10 cellular contexts compared by ENCODE assay signal in genomic region chr19:16200038-16200775, GRCh38. TPM values are rescaled to one million over a fixed set of nuclear protein-coding genes. Genes with fewer than 3 reads are reported as not detected.
DNase-seq lines count a peak whose midpoint lies in the region; FAIRE-seq and TF ChIP-seq lines count a peak whose summit lies in the region.
"Had no signal": no experiment of that assay in that cellular context is flagged by ENCODE, and none has a peak within 500 bp of the region (broad histone marks: within the 10 kb centered on the region; RNA-seq: fewer than 3 reads in every experiment).

No MANE protein-coding gene starts in this region.

- FAIRE-seq in kidney (lab: Jason Lieb, UNC) = no peak
- FAIRE-seq: A204.1, pancreas had no signal

- no peaks in the 10 kb centered on the region for H3K27me3 Mint-ChIP-seq in T-helper 2 cell treated with Interferon-gamma antibody and Interleukin-4, amounts not matched to agents 5 μg/mL and 100 μg/mL, for 36 hours (ENCODE audit: low read depth)

- H3K4me1 ChIP-seq in fibroblast of lung (ENCODE audit: control insufficient read depth, extremely low read depth, insufficient read depth, low read length) (peaks cover 28% of the 10 kb centered on the region), sigmoid colon (peaks cover 0 to 34% (median 27%) of the 10 kb centered on the region in 4 donors), kidney (ENCODE audit: control insufficient read depth in 1 of 2, insufficient read depth in 1 of 2, low read depth in 1 of 2, low read length in 2 of 2) (peaks cover 17 to 27% of the 10 kb centered on the region in 2 donors)

- WGBS in sigmoid colon, 2 donors = 85 to 89% methylated on average over 15 of the region's 15 CpGs

- peak overlapping the region; percentile 45 for H3K4me2 ChIP-seq in fibroblast of lung (ENCODE audit: extremely low read depth, insufficient read depth, low read length)

- no peak overlapping the region for H3K9ac ChIP-seq in fibroblast of lung (ENCODE audit: insufficient read depth, low read length)
- H3K9ac ChIP-seq in kidney (ENCODE audit: low read length in 2 of 2) = no peak overlapping the region

- H3K36me3 ChIP-seq in fibroblast of lung (ENCODE audit: control insufficient read depth, insufficient read depth, low read length) (peaks cover 27% of the 10 kb centered on the region), sigmoid colon (peaks cover 7 to 34% (median 27%) of the 10 kb centered on the region in 4 donors), kidney (ENCODE audit: control insufficient read depth in 1 of 2, insufficient read depth in 2 of 2, low read length in 2 of 2) (peaks cover 7 to 24% of the 10 kb centered on the region in 2 donors)
- H3K36me3 ChIP-seq: pancreas had no signal

- H3K4me3 ChIP-seq in fibroblast of lung (replicated peaks in 1 of 4; ENCODE audit: control extremely low read depth in 1 of 4, insufficient read depth in 1 of 4, low read depth in 3 of 4, low read length in 4 of 4) (peak overlapping the region in 1 of 4 experiments; percentile 14), sigmoid colon (no peak overlapping the region), kidney (ENCODE audit: low read length in 2 of 2) (no peak overlapping the region)
- H3K4me3 ChIP-seq: pancreas had no signal

- H3K4me1 Mint-ChIP-seq in T-helper 2 cell treated with Interferon-gamma antibody and Interleukin-4, amounts not matched to agents 5 μg/mL and 100 μg/mL, for 36 hours (ENCODE audit: low read depth) = peaks cover 32% of the 10 kb centered on the region

- TF ChIP-seq CTCF in RWPE1 (conservative IDR thresholded peaks at IDR 0.05; ENCODE audit: low read depth) = no peak
- TF ChIP-seq CTCF in fibroblast of lung (conservative IDR thresholded peaks at IDR 0.05 in 1 of 2, IDR thresholded peaks at IDR 0.05 in 1 of 2; ENCODE audit: low read depth in 1 of 2, low read length in 2 of 2) = peak; percentile 2 to 10
- TF ChIP-seq CTCF in sigmoid colon (IDR thresholded peaks at IDR 0.05) = no peak
- no peak for TF ChIP-seq CTCF in kidney (IDR thresholded peaks at IDR 0.05; ENCODE audit: borderline replicate concordance, extremely low read depth, insufficient read depth)

- no peaks in the 10 kb centered on the region for H3K9me3 Mint-ChIP-seq in T-helper 2 cell treated with Interferon-gamma antibody and Interleukin-4, amounts not matched to agents 5 μg/mL and 100 μg/mL, for 36 hours

- no peak for TF ChIP-seq POLR2A in sigmoid colon (IDR thresholded peaks at IDR 0.05)

- H3K27ac Mint-ChIP-seq in T-helper 2 cell treated with Interferon-gamma antibody and Interleukin-4, amounts not matched to agents 5 μg/mL and 100 μg/mL, for 36 hours = peak overlapping the region; percentile 34

- H4K20me1 ChIP-seq in fibroblast of lung (ENCODE audit: control insufficient read depth, extremely low read depth, insufficient read depth, low read length) = no peaks in the 10 kb centered on the region

- peaks cover 29% of the 10 kb centered on the region for H3K36me3 Mint-ChIP-seq in T-helper 2 cell treated with Interferon-gamma antibody and Interleukin-4, amounts not matched to agents 5 μg/mL and 100 μg/mL, for 36 hours (ENCODE audit: low read depth)

- no peaks in the 10 kb centered on the region for H3K27me3 ChIP-seq in fibroblast of lung (ENCODE audit: control insufficient read depth, insufficient read depth, low read length)
- no peaks in the 10 kb centered on the region for H3K27me3 ChIP-seq in sigmoid colon
- H3K27me3 ChIP-seq: pancreas had no signal

- H3K27ac ChIP-seq in RWPE1 (peak overlapping the region; percentile 81), fibroblast of lung (ENCODE audit: insufficient read depth, low read length) (peak overlapping the region; percentile 32), sigmoid colon (peak overlapping the region in 1 of 4 donors; percentile 44), kidney (ENCODE audit: low read depth in 2 of 2, low read length in 2 of 2) (peak overlapping the region in 1 of 2 donors; percentile 7)
- H3K27ac ChIP-seq: pancreas had no signal

- no peak for DNase-seq in T-helper 2 cell treated with Interferon-gamma antibody and Interleukin-4, amounts not matched to agents 5 μg/mL and 100 μg/mL, for 36 hours (ENCODE audit: low spot score)
- DNase-seq in T-helper 2 cell (no peak), RWPE1 (ENCODE audit: low spot score) (no peak), fibroblast of lung (ENCODE audit: low read depth in 2 of 2) (peak in 1 of 2 donors; percentile 31), sigmoid colon (peak; percentile 78), kidney (no peak), NCI-H2107 treated with DMSO at 0.1 percent for 48 hours (lab: John Stamatoyannopoulos, UW; ENCODE audit: unreplicated experiment) (no peak), retina (no peak)

- H3K9me3 ChIP-seq in fibroblast of lung (ENCODE audit: control insufficient read depth, insufficient read depth, low read depth, low read length) (no peaks in the 10 kb centered on the region), sigmoid colon (no peaks in the 10 kb centered on the region), kidney (ENCODE audit: control insufficient read depth in 1 of 2, low read length in 2 of 2) (no peaks in the 10 kb centered on the region)
- H3K9me3 ChIP-seq: pancreas had no signal

- no peak overlapping the region for H2AFZ ChIP-seq in fibroblast of lung (ENCODE audit: low read length)

- H3K79me2 ChIP-seq in fibroblast of lung (ENCODE audit: control insufficient read depth, insufficient read depth, low read length) = peaks cover 61% of the 10 kb centered on the region

- peak overlapping the region; percentile 3 for H3K4me3 Mint-ChIP-seq in T-helper 2 cell treated with Interferon-gamma antibody and Interleukin-4, amounts not matched to agents 5 μg/mL and 100 μg/mL, for 36 hours

- POLR2A ChIA-PET in RWPE1 (lab: Yijun Ruan, JAX; ENCODE audit: low non-redundant PET) = interaction anchor here (0.6 kb wide), 1 partner anchor 24 kb away, joined by 3 read pairs; no protein-coding TSS in a partner anchor

- intact Hi-C loops in sigmoid colon (cut with DNase I) (no loop called here), kidney (cut with DNase I) (no loop called here)

- TF ChIP-seq EP300 in sigmoid colon (IDR thresholded peaks at IDR 0.05) = no peak

- CTCF ChIA-PET in RWPE1 (lab: Yijun Ruan, JAX) = no interaction called here

RNA-seq across cellular contexts. Expression of gene AP1M1, which starts 2.5 kb away (rescaled TPM):
- 48.5 and 113 TPM in 2 replicates for total RNA-seq in fibroblast of lung
- 94.4 and 130 TPM in 2 replicates for polyA plus RNA-seq in fibroblast of lung
- polyA plus RNA-seq in fibroblast of lung (2012) = 107 and 162 TPM in 2 replicates
- polyA minus RNA-seq in fibroblast of lung (ENCODE audit: low replicate concordance) = 192 and 224 TPM in 2 replicates
- total RNA-seq in sigmoid colon = 10 to 100 TPM; 57.1 to 63.7 (median 60.8) TPM
- 10 to 100 TPM; 18.7 to 37.8 (median 20.4) TPM for polyA plus RNA-seq in sigmoid colon
- total RNA-seq in kidney = 67.8 TPM
- 56.0 TPM for polyA plus RNA-seq in kidney (ENCODE audit: insufficient read depth, low read depth, low replicate concordance)

RNA-seq across cellular contexts. Expression of gene FAM32A, which starts 15.0 kb away (rescaled TPM):
- total RNA-seq in fibroblast of lung = 102 and 106 TPM in 2 replicates
- 141 and 149 TPM in 2 replicates for polyA plus RNA-seq in fibroblast of lung
- 99.4 and 107 TPM in 2 replicates for polyA plus RNA-seq in fibroblast of lung (2012)
- 50.8 and 56.8 TPM in 2 replicates for polyA minus RNA-seq in fibroblast of lung (ENCODE audit: low replicate concordance)
- 10 to 100 TPM; 86.9 to 97.7 (median 92.5) TPM for total RNA-seq in sigmoid colon
- polyA plus RNA-seq in sigmoid colon = 100 to 1,000 TPM in 2 of 3 donors, 10 to 100 TPM in 1; 90.2 to 239 (median 156) TPM
- total RNA-seq in kidney = 53.5 TPM
- polyA plus RNA-seq in kidney (ENCODE audit: insufficient read depth, low read depth, low replicate concordance) = 105 TPM

RNA-seq across cellular contexts. Expression of gene CIB3, which starts 26.9 kb away (rescaled TPM):
- total RNA-seq in fibroblast of lung (not detected in 2 replicates), sigmoid colon (not detected), kidney (not detected)
- polyA plus RNA-seq in fibroblast of lung (not detected in 2 replicates), sigmoid colon (under 1 TPM in 1 of 3 donors, not detected in 2; 0.69 TPM), kidney (ENCODE audit: insufficient read depth, low read depth, low replicate concordance) (not detected)
- polyA plus RNA-seq in fibroblast of lung (2012) = not detected in 2 replicates
- not detected in 2 replicates for polyA minus RNA-seq in fibroblast of lung (ENCODE audit: low replicate concordance)
- total RNA-seq: pancreas had no signal
- polyA plus RNA-seq: pancreas had no signal

RNA-seq across cellular contexts. Expression of gene HSH2D, which starts 56.7 kb away (rescaled TPM):
- total RNA-seq in fibroblast of lung = not detected in 2 replicates
- polyA plus RNA-seq in fibroblast of lung = not detected in 2 replicates
- polyA plus RNA-seq in fibroblast of lung (2012) = not detected in 2 replicates
- not detected in 2 replicates for polyA minus RNA-seq in fibroblast of lung (ENCODE audit: low replicate concordance)
- 1 to 10 TPM in 2 of 4 donors, not detected in 2; 2.5 to 3.3 TPM for total RNA-seq in sigmoid colon
- 10 to 100 TPM; 14.4 to 40.0 (median 22.9) TPM for polyA plus RNA-seq in sigmoid colon
- total RNA-seq in kidney = 7.7 TPM
- 0.41 TPM for polyA plus RNA-seq in kidney (ENCODE audit: insufficient read depth, low read depth, low replicate concordance)

Comparison
In these comparisons a context has a peak if more than half of its experiments do, and no peak if none do; other contexts are left out.
1. CTCF ChIP-seq: peak in fibroblast of lung (2 of 2); none in RWPE1 (single experiment), sigmoid colon (0 of 4) and kidney (single experiment).